15 cellular contexts compared by ENCODE assay signal in genomic region chr12:64457466-64457865, GRCh38. TPM values are rescaled to one million over a fixed set of nuclear protein-coding genes. Genes with fewer than 3 reads are reported as not detected.
DNase-seq lines count a peak whose midpoint lies in the region; ATAC-seq, FAIRE-seq and TF ChIP-seq lines count a peak whose summit lies in the region.
"Had no signal": no experiment of that assay in that cellular context is flagged by ENCODE, and none has a peak within 500 bp of the region (broad histone marks: within the 10 kb centered on the region; RNA-seq: fewer than 3 reads in every experiment).

No MANE protein-coding gene starts in this region.

- FAIRE-seq in H54 (lab: Jason Lieb, UNC): peak; percentile 36
- FAIRE-seq: A549 had no signal

- peak; percentile 25 for ATAC-seq in activated CD8-positive, alpha-beta memory T cell treated with anti-CD3 and anti-CD28 coated beads, Interleukin-2, amount 10 ng/mL, durations not matched to agents 7 days and 5 days
- ATAC-seq in central memory CD8-positive, alpha-beta T cell (replicated peaks; ENCODE audit: extremely low read depth, poor library complexity, severe bottlenecking): peak; percentile 39
- no peak for ATAC-seq in GM21723 (IDR thresholded peaks at IDR 0.05; ENCODE audit: unreplicated experiment)
- ATAC-seq: A549 had no signal

- H3K36me3 Mint-ChIP-seq in activated CD8-positive, alpha-beta memory T cell treated with anti-CD3 and anti-CD28 coated beads, Interleukin-2, amount 10 ng/mL, durations not matched to agents 7 days and 5 days: peaks cover 45% of the 10 kb centered on the region
- H3K36me3 Mint-ChIP-seq in central memory CD8-positive, alpha-beta T cell (ENCODE audit: insufficient read depth): peaks cover 9% of the 10 kb centered on the region
- H3K36me3 Mint-ChIP-seq in progenitor cell of endocrine pancreas (ENCODE audit: insufficient read depth): peaks cover 5% of the 10 kb centered on the region

- DNase-seq in activated CD8-positive, alpha-beta memory T cell treated with anti-CD3 and anti-CD28 coated beads, Interleukin-2, amount 10 ng/mL, durations not matched to agents 7 days and 5 days: no peak
- no peak for DNase-seq in activated CD8-positive, alpha-beta memory T cell treated with anti-CD3 and anti-CD28 coated beads for 24 hours
- DNase-seq in H54 (ENCODE audit: insufficient read length, low spot score) (no peak), progenitor cell of endocrine pancreas (ENCODE audit: low spot score, unreplicated experiment) (no peak), NCI-H2081 (lab: John Stamatoyannopoulos, UW) (no peak), kidney glomerular epithelial cell (lab: John Stamatoyannopoulos, UW) (no peak)
- no peak for DNase-seq in central memory CD8-positive, alpha-beta T cell (ENCODE audit: low spot score in 2 of 2)
- DNase-seq: H9, NCI-H1092 treated with DMSO at 0.1 percent for 48 hours, NCI-H446 treated with DMSO at 0.1 percent for 48 hours, Peyer's patch, T-helper 9 cell had no signal

- H3K4me1 Mint-ChIP-seq in activated CD8-positive, alpha-beta memory T cell treated with anti-CD3 and anti-CD28 coated beads, Interleukin-2, amount 10 ng/mL, durations not matched to agents 7 days and 5 days: peaks cover 58% of the 10 kb centered on the region
- peaks cover 57% of the 10 kb centered on the region for H3K4me1 Mint-ChIP-seq in central memory CD8-positive, alpha-beta T cell
- peaks cover 15% of the 10 kb centered on the region for H3K4me1 Mint-ChIP-seq in progenitor cell of endocrine pancreas (ENCODE audit: low read depth)

- H3K27me3 Mint-ChIP-seq in activated CD8-positive, alpha-beta memory T cell treated with anti-CD3 and anti-CD28 coated beads, Interleukin-2, amount 10 ng/mL, durations not matched to agents 7 days and 5 days: no peaks in the 10 kb centered on the region
- no peaks in the 10 kb centered on the region for H3K27me3 Mint-ChIP-seq in central memory CD8-positive, alpha-beta T cell
- no peaks in the 10 kb centered on the region for H3K27me3 Mint-ChIP-seq in progenitor cell of endocrine pancreas

- TF ChIP-seq POLR2A in H54 (IDR thresholded peaks at IDR 0.05; ENCODE audit: low read depth, low read length): no peak

- CTCF ChIA-PET in activated CD8-positive, alpha-beta memory T cell treated with anti-CD3 and anti-CD28 coated beads, Interleukin-2, amount 10 ng/mL, durations not matched to agents 7 days and 5 days (lab: Charles Lee): interaction anchor here (1.3 kb wide), 2 partner anchors 32 to 240 kb away, joined by 3 read pairs; no protein-coding TSS in a partner anchor

- no peaks in the 10 kb centered on the region for H3K9me3 Mint-ChIP-seq in activated CD8-positive, alpha-beta memory T cell treated with anti-CD3 and anti-CD28 coated beads, Interleukin-2, amount 10 ng/mL, durations not matched to agents 7 days and 5 days (ENCODE audit: low read depth)
- H3K9me3 Mint-ChIP-seq in central memory CD8-positive, alpha-beta T cell: no peaks in the 10 kb centered on the region
- H3K9me3 Mint-ChIP-seq in progenitor cell of endocrine pancreas (ENCODE audit: low read depth): no peaks in the 10 kb centered on the region
- H3K9me3 Mint-ChIP-seq: H9, mesothelial cell of epicardium had no signal

- H3K4me3 Mint-ChIP-seq in activated CD8-positive, alpha-beta memory T cell treated with anti-CD3 and anti-CD28 coated beads, Interleukin-2, amount 10 ng/mL, durations not matched to agents 7 days and 5 days: no peak overlapping the region
- peak overlapping the region; percentile 39 for H3K4me3 Mint-ChIP-seq in central memory CD8-positive, alpha-beta T cell
- no peak overlapping the region for H3K4me3 Mint-ChIP-seq in progenitor cell of endocrine pancreas (ENCODE audit: low read depth)
- H3K4me3 Mint-ChIP-seq: H9, mesothelial cell of epicardium had no signal

- no peak for TF ChIP-seq CTCF in progenitor cell of endocrine pancreas (IDR thresholded peaks at IDR 0.05; ENCODE audit: unreplicated experiment)

- peak overlapping the region; percentile 62 for H3K27ac Mint-ChIP-seq in activated CD8-positive, alpha-beta memory T cell treated with anti-CD3 and anti-CD28 coated beads, Interleukin-2, amount 10 ng/mL, durations not matched to agents 7 days and 5 days
- peak overlapping the region; percentile 93 for H3K27ac Mint-ChIP-seq in central memory CD8-positive, alpha-beta T cell (ENCODE audit: low read depth)
- H3K27ac Mint-ChIP-seq in progenitor cell of endocrine pancreas: peak overlapping the region; percentile 18
- H3K27ac Mint-ChIP-seq: H9, mesothelial cell of epicardium had no signal

RNA-seq across cellular contexts. Expression of gene TBK1, which starts 5.5 kb away (rescaled TPM):
- total RNA-seq in activated CD8-positive, alpha-beta memory T cell treated with anti-CD3 and anti-CD28 coated beads, Interleukin-2, amount 10 ng/mL, durations not matched to agents 7 days and 5 days: 10 to 100 TPM; 37.3 to 40.4 TPM
- 20.2 and 20.4 TPM in 2 replicates for total RNA-seq in progenitor cell of endocrine pancreas

RNA-seq across cellular contexts. Expression of gene XPOT, which starts 53.3 kb away (rescaled TPM):
- 100 to 1,000 TPM in 1 of 2 experiments, 10 to 100 TPM in 1; 90.4 to 124 TPM for total RNA-seq in activated CD8-positive, alpha-beta memory T cell treated with anti-CD3 and anti-CD28 coated beads, Interleukin-2, amount 10 ng/mL, durations not matched to agents 7 days and 5 days
- total RNA-seq in progenitor cell of endocrine pancreas: 65.4 and 73.6 TPM in 2 replicates

Comparison
In these comparisons a context has a peak if more than half of its experiments do, and no peak if none do; other contexts are left out.
1. H3K27ac Mint-ChIP-seq: peak in every context shown above with its lines; median percentile 93 in central memory CD8-positive, alpha-beta T cell; 62 in activated CD8-positive, alpha-beta memory T cell treated with anti-CD3 and anti-CD28 coated beads, Interleukin-2, amount 10 ng/mL, durations not matched to agents 7 days and 5 days; 18 in progenitor cell of endocrine pancreas.